In genomic region chr3:155737844-155738460, GRCh38 we compare ENCODE assay signal across 8 cellular contexts. TPM values are rescaled to one million over a fixed set of nuclear protein-coding genes. Genes with fewer than 3 reads are reported as not detected.
A peak's percentile ranks its signal among the peaks of the same experiment; 100 is the strongest.
DNase-seq lines count a peak whose midpoint lies in the region; ATAC-seq and TF ChIP-seq lines count a peak whose summit lies in the region.

No MANE protein-coding gene starts in this region.

- peaks cover 27% of the 10 kb centered on the region for H3K27me3 Mint-ChIP-seq in activated B cell treated with CpG ODN at 0.5 μM for 24 hours
- peaks cover 37% of the 10 kb centered on the region for H3K27me3 Mint-ChIP-seq in activated CD4-positive, alpha-beta T cell treated with anti-CD3 and anti-CD28 coated beads, Interleukin-2, amount 10 ng/mL, durations not matched to agents 24 days and 14 days

- no peak overlapping the region for H3K4me3 Mint-ChIP-seq in activated B cell treated with CpG ODN at 0.5 μM for 24 hours
- H3K4me3 Mint-ChIP-seq in activated CD4-positive, alpha-beta T cell treated with anti-CD3 and anti-CD28 coated beads, Interleukin-2, amount 10 ng/mL, durations not matched to agents 24 days and 14 days, result no peak overlapping the region

- intact Hi-C loops in cardiac septum (cut with DNase I), result no loop called here
- intact Hi-C loops in activated B cell treated with CpG ODN at 0.5 μM for 24 hours (cut with micrococcal nuclease), result no loop called here
- intact Hi-C loops in stomach (cut with DNase I; ENCODE audit: low total_unique reads), result no loop called here
- intact Hi-C loops in activated CD4-positive, alpha-beta T cell treated with anti-CD3 and anti-CD28 coated beads, Interleukin-2, amount 10 ng/mL, durations not matched to agents 24 days and 14 days (cut with micrococcal nuclease), result no loop called here

- no peaks in the 10 kb centered on the region for H3K9me3 Mint-ChIP-seq in activated B cell treated with CpG ODN at 0.5 μM for 24 hours
- no peaks in the 10 kb centered on the region for H3K9me3 Mint-ChIP-seq in activated CD4-positive, alpha-beta T cell treated with anti-CD3 and anti-CD28 coated beads, Interleukin-2, amount 10 ng/mL, durations not matched to agents 24 days and 14 days

- H3K27me3 ChIP-seq in cardiac muscle cell (peaks cover 3% of the 10 kb centered on the region), stomach (peaks cover 0 to 5% (median 0%) of the 10 kb centered on the region in 3 donors)

- H3K27ac Mint-ChIP-seq in activated B cell treated with CpG ODN at 0.5 μM for 24 hours, result no peak overlapping the region
- no peak overlapping the region for H3K27ac Mint-ChIP-seq in activated CD4-positive, alpha-beta T cell treated with anti-CD3 and anti-CD28 coated beads, Interleukin-2, amount 10 ng/mL, durations not matched to agents 24 days and 14 days

- TF ChIP-seq CTCF in cardiac muscle cell (IDR thresholded peaks at IDR 0.05; ENCODE audit: low read depth, low read length) (no peak), activated B cell treated with CpG ODN at 0.5 μM for 24 hours (IDR thresholded peaks at IDR 0.05) (no peak), stomach (IDR thresholded peaks at IDR 0.05) (no peak)

- WGBS in stomach, 5 donors, result 21 to 43% (median 26%) methylated on average over 8 of the region's 8 CpGs

- H3K4me3 ChIP-seq in cardiac muscle cell, result no peak overlapping the region
- peak overlapping the region; percentile 3 to 34 (median 14) for H3K4me3 ChIP-seq in stomach

- H3K9me3 ChIP-seq in cardiac muscle cell (ENCODE audit: low read depth), result no peaks in the 10 kb centered on the region
- H3K9me3 ChIP-seq in stomach, result no peaks in the 10 kb centered on the region

- no peaks in the 10 kb centered on the region for H3K36me3 Mint-ChIP-seq in activated B cell treated with CpG ODN at 0.5 μM for 24 hours (ENCODE audit: low read depth)
- H3K36me3 Mint-ChIP-seq in activated CD4-positive, alpha-beta T cell treated with anti-CD3 and anti-CD28 coated beads, Interleukin-2, amount 10 ng/mL, durations not matched to agents 24 days and 14 days (ENCODE audit: low read depth), result no peaks in the 10 kb centered on the region

- H3K27ac ChIP-seq in cardiac muscle cell, result peak overlapping the region; percentile 42
- peak overlapping the region; percentile 62 to 90 (median 84) for H3K27ac ChIP-seq in stomach

- peaks cover 13% of the 10 kb centered on the region for H3K4me1 ChIP-seq in cardiac muscle cell (ENCODE audit: low read depth)
- H3K4me1 ChIP-seq in stomach, result peaks cover 0 to 28% (median 8%) of the 10 kb centered on the region in 4 donors

- no peak for TF ChIP-seq EP300 in stomach (IDR thresholded peaks at IDR 0.05)

- POLR2A ChIA-PET in activated B cell treated with CpG ODN at 0.5 μM for 24 hours (lab: Charles Lee), result no interaction called here

- H3K4me1 Mint-ChIP-seq in activated B cell treated with CpG ODN at 0.5 μM for 24 hours, result peaks cover 13% of the 10 kb centered on the region
- peaks cover 2% of the 10 kb centered on the region for H3K4me1 Mint-ChIP-seq in activated CD4-positive, alpha-beta T cell treated with anti-CD3 and anti-CD28 coated beads, Interleukin-2, amount 10 ng/mL, durations not matched to agents 24 days and 14 days

- H3K36me3 ChIP-seq in cardiac muscle cell (no peaks in the 10 kb centered on the region), stomach (no peaks in the 10 kb centered on the region)

- DNase-seq in cardiac muscle cell (ENCODE audit: low read depth in 1 of 2, low spot score in 1 of 2) (peak in 1 of 2 donors; percentile 86), cardiac septum (ENCODE audit: low spot score) (no peak), activated B cell treated with CpG ODN at 0.5 μM for 24 hours (no peak), stomach (peak; percentile 75), GOT3 (lab: John Stamatoyannopoulos, UW) (no peak)
- no peak for DNase-seq in activated CD4-positive, alpha-beta T cell treated with anti-CD3 and anti-CD28 coated beads, Interleukin-2, amount 10 ng/mL, durations not matched to agents 24 days and 14 days

- CTCF ChIA-PET in activated B cell treated with CpG ODN at 0.5 μM for 24 hours (lab: Charles Lee), result interaction anchor here (1.2 kb wide), 1 partner anchor 36 kb away, joined by 5 read pairs; no protein-coding TSS in a partner anchor

- TF ChIP-seq POLR2A in stomach (IDR thresholded peaks at IDR 0.05), result no peak

- ATAC-seq in HG03442 (IDR thresholded peaks at IDR 0.05; ENCODE audit: unreplicated experiment) (peak; percentile 93), activated B cell treated with CpG ODN at 0.5 μM for 24 hours (ENCODE audit: low read depth) (peak; percentile 49), esophagus mucosa (no peak)

RNA-seq across cellular contexts. Expression of gene PLCH1, which starts 6.9 kb away (rescaled TPM):
- total RNA-seq in cardiac muscle cell, result 6.2 and 7.8 TPM in 2 replicates
- polyA plus RNA-seq in cardiac muscle cell, result 2.7 and 6.2 TPM in 2 replicates
- total RNA-seq in cardiac septum, result 0.16 TPM
- 0.12 and 0.27 TPM in 2 replicates for total RNA-seq in activated B cell treated with CpG ODN at 0.5 μM for 24 hours
- 10 to 100 TPM in 2 of 5 donors, 1 to 10 TPM in 3; 2.3 to 18.8 (median 9.3) TPM for total RNA-seq in stomach
- 1 to 10 TPM in 1 of 3 donors, under 1 TPM in 2; 0.75 to 3.5 (median 0.85) TPM for polyA plus RNA-seq in stomach
- total RNA-seq in activated CD4-positive, alpha-beta T cell treated with anti-CD3 and anti-CD28 coated beads, Interleukin-2, amount 10 ng/mL, durations not matched to agents 24 days and 14 days, result 0.38 TPM in 1 of 2 replicates, not detected in the other
- total RNA-seq in esophagus mucosa, result 0.40 TPM
